Comparison of ENCODE assay signal across 8 cellular contexts in genomic region chr10:71708301-71708703, GRCh38. TPM values are rescaled to one million over a fixed set of nuclear protein-coding genes. Genes with fewer than 3 reads are reported as not detected.
DNase-seq lines count a peak whose midpoint lies in the region; ATAC-seq and TF ChIP-seq lines count a peak whose summit lies in the region.

No MANE protein-coding gene starts in this region.

- H3K27me3 ChIP-seq in GM23338 (ENCODE audit: insufficient read depth) (no peaks in the 10 kb centered on the region), left ventricle myocardium inferior (ENCODE audit: low read depth) (no peaks in the 10 kb centered on the region), sigmoid colon (no peaks in the 10 kb centered on the region)

- no peak overlapping the region for H3K4me3 ChIP-seq in AG10803 (ENCODE audit: low read length)
- H3K4me3 ChIP-seq in GM23338: 0 out of 2 replicates have a peak overlapping the region, but pooled peaks have one; percentile 28
- no peak overlapping the region for H3K4me3 ChIP-seq in left ventricle myocardium inferior
- H3K4me3 ChIP-seq in sigmoid colon: no peak overlapping the region

- no peaks in the 10 kb centered on the region for H3K9me3 ChIP-seq in left ventricle myocardium inferior (replicated peaks)
- no peaks in the 10 kb centered on the region for H3K9me3 ChIP-seq in sigmoid colon

- no peaks in the 10 kb centered on the region for H3K36me3 Mint-ChIP-seq in GM23338 (ENCODE audit: low read depth)
- no peaks in the 10 kb centered on the region for H3K36me3 Mint-ChIP-seq in activated naive CD8-positive, alpha-beta T cell treated with anti-CD3 and anti-CD28 coated beads, Interleukin-2, amount 50 U/mL, for 24 hours (ENCODE audit: low read depth)

- 11 to 18% methylated on average over 10 of the region's 10 CpGs for WGBS in sigmoid colon, 2 donors

- ATAC-seq in GM23338 (peak; percentile 94), GM21390 (IDR thresholded peaks at IDR 0.05; ENCODE audit: unreplicated experiment) (no peak)
- peak; percentile 25 for ATAC-seq in activated naive CD8-positive, alpha-beta T cell treated with anti-CD3 and anti-CD28 coated beads, Interleukin-2, amount 50 U/mL, for 24 hours

- no peak for DNase-seq in AG10803 (ENCODE audit: low read depth)
- DNase-seq in GM23338 (ENCODE audit: low spot score): peak; percentile 82
- peak; percentile 33 for DNase-seq in SKM-1 treated with dmso at 0.1 percent for 144 hours (lab: John Stamatoyannopoulos, UW; ENCODE audit: unreplicated experiment)
- DNase-seq in activated naive CD8-positive, alpha-beta T cell treated with anti-CD3 and anti-CD28 coated beads, Interleukin-2, amount 50 U/mL, for 24 hours: peak; percentile 82
- DNase-seq in left ventricle myocardium inferior: peak; percentile 58
- DNase-seq in sigmoid colon: no peak
- DNase-seq in SHP77 treated with DMSO at 0.1 percent for 48 hours (lab: John Stamatoyannopoulos, UW): no peak

- H3K79me2 ChIP-seq in GM23338 (replicated peaks; ENCODE audit: insufficient read depth): no peaks in the 10 kb centered on the region

- TF ChIP-seq POLR2A in sigmoid colon (IDR thresholded peaks at IDR 0.05): no peak

- peak overlapping the region; percentile 33; the same call in 1 of the 3 replicates for H3K4me3 Mint-ChIP-seq in GM23338
- no peak overlapping the region for H3K4me3 Mint-ChIP-seq in activated naive CD8-positive, alpha-beta T cell treated with anti-CD3 and anti-CD28 coated beads, Interleukin-2, amount 50 U/mL, for 24 hours

- no peaks in the 10 kb centered on the region for H3K9me3 Mint-ChIP-seq in GM23338
- H3K9me3 Mint-ChIP-seq in activated naive CD8-positive, alpha-beta T cell treated with anti-CD3 and anti-CD28 coated beads, Interleukin-2, amount 50 U/mL, for 24 hours: no peaks in the 10 kb centered on the region

- no peaks in the 10 kb centered on the region for H3F3A ChIP-seq in GM23338 (replicated peaks; ENCODE audit: low read depth)

- H3K27ac Mint-ChIP-seq in GM23338: no peak overlapping the region
- H3K27ac Mint-ChIP-seq in activated naive CD8-positive, alpha-beta T cell treated with anti-CD3 and anti-CD28 coated beads, Interleukin-2, amount 50 U/mL, for 24 hours: no peak overlapping the region

- intact Hi-C loops in left ventricle myocardium inferior (cut with micrococcal nuclease): loop anchor here (5.0 to 10.0 kb wide), 2 partner anchors 326 to 384 kb away; no protein-coding TSS in a partner anchor
- intact Hi-C loops in sigmoid colon (cut with DNase I): no loop called here

- no peaks in the 10 kb centered on the region for H4K20me1 ChIP-seq in GM23338 (replicated peaks; ENCODE audit: insufficient read depth)

- peak overlapping the region; percentile 96 for H2AFZ ChIP-seq in GM23338

- TF ChIP-seq CTCF in AG10803 (conservative IDR thresholded peaks at IDR 0.05; ENCODE audit: low read length) (peak; percentile 73), GM23338 (conservative IDR thresholded peaks at IDR 0.05; ENCODE audit: low read depth in 2 of 2) (peak; percentile 85 to 99), left ventricle myocardium inferior (IDR thresholded peaks at IDR 0.05; ENCODE audit: borderline replicate concordance) (peak; percentile 91), sigmoid colon (IDR thresholded peaks at IDR 0.05) (peak in 3 of 4 experiments; percentile 66 to 72 (median 70))

- no peak overlapping the region for H3K27ac ChIP-seq in GM23338 (ENCODE audit: low read depth)
- H3K27ac ChIP-seq in left ventricle myocardium inferior (replicated peaks): no peak overlapping the region
- no peak overlapping the region for H3K27ac ChIP-seq in sigmoid colon

- no peak for TF ChIP-seq EP300 in sigmoid colon (IDR thresholded peaks at IDR 0.05)

- H3K4me1 ChIP-seq in GM23338 (ENCODE audit: insufficient read depth) (peaks cover 3% of the 10 kb centered on the region; the same call in 1 of the 2 replicates), left ventricle myocardium inferior (peaks cover 34% of the 10 kb centered on the region), sigmoid colon (peaks cover 0 to 12% (median 9%) of the 10 kb centered on the region in 4 donors)

- H3K27me3 Mint-ChIP-seq in GM23338 (ENCODE audit: insufficient read depth, low read depth, poor library complexity): peaks cover 13% of the 10 kb centered on the region
- H3K27me3 Mint-ChIP-seq in activated naive CD8-positive, alpha-beta T cell treated with anti-CD3 and anti-CD28 coated beads, Interleukin-2, amount 50 U/mL, for 24 hours: no peaks in the 10 kb centered on the region

- peak overlapping the region; percentile 71 for H3K4me2 ChIP-seq in GM23338

- peaks cover 5% of the 10 kb centered on the region for H3K4me1 Mint-ChIP-seq in GM23338
- H3K4me1 Mint-ChIP-seq in activated naive CD8-positive, alpha-beta T cell treated with anti-CD3 and anti-CD28 coated beads, Interleukin-2, amount 50 U/mL, for 24 hours: peaks cover 40% of the 10 kb centered on the region

- no peaks in the 10 kb centered on the region for H3K9me2 ChIP-seq in GM23338 (ENCODE audit: insufficient read depth)

- H3K36me3 ChIP-seq in GM23338 (ENCODE audit: insufficient read depth): no peaks in the 10 kb centered on the region
- no peaks in the 10 kb centered on the region for H3K36me3 ChIP-seq in left ventricle myocardium inferior
- H3K36me3 ChIP-seq in sigmoid colon: no peaks in the 10 kb centered on the region

TF ChIP-seq in GM23338, 12 proteins besides CTCF, POLR2A, EP300 and RAD21 (continues in another document):
- TF ChIP-seq JUNB (IDR thresholded peaks at IDR 0.05; ENCODE audit: unreplicated experiment) (no peak), ZNF114 (CRISPR knock-in tag; IDR thresholded peaks at IDR 0.05) (no peak), ETS1 (IDR thresholded peaks at IDR 0.05) (no peak)

RNA-seq across cellular contexts. Expression of gene C10orf105, which starts 11.3 kb away (rescaled TPM):
- 0.17 and 0.19 TPM in 2 replicates for total RNA-seq in GM23338 (2014; rRNA removed; shearing (Covaris generic))
- polyA plus RNA-seq in GM23338 (2016; fragmentation: Nextera tagmentation; extraction: Ambion mirVana) (0.15 and 0.19 TPM in 2 replicates), sigmoid colon (under 1 TPM in 1 of 3 donors, not detected in 2; 0.25 TPM)
- total RNA-seq in left ventricle myocardium inferior (0.05 TPM), sigmoid colon (under 1 TPM in 1 of 4 donors, not detected in 3; 0.55 TPM)

Comparison
In these comparisons a context has a peak if more than half of its experiments do, and no peak if none do; other contexts are left out.
1. DNase-seq: peak in GM23338 (single experiment), SKM-1 treated with dmso at 0.1 percent for 144 hours (single experiment), activated naive CD8-positive, alpha-beta T cell treated with anti-CD3 and anti-CD28 coated beads, Interleukin-2, amount 50 U/mL, for 24 hours (single experiment) and left ventricle myocardium inferior (single experiment); none in AG10803 (single experiment), sigmoid colon (single experiment) and SHP77 treated with DMSO at 0.1 percent for 48 hours (single experiment).
2. Peak in every context shown above with its lines, with median percentiles within 50 percentile points of each other: CTCF ChIP-seq.